ENCODE assay signal across 30 cellular contexts in genomic region chr2:125535089-125535488, GRCh38.
"Had no signal": no experiment of that assay in that cellular context is flagged by ENCODE, and none has a peak within 500 bp of the region (broad histone marks: within the 10 kb centered on the region; RNA-seq: fewer than 3 reads in every experiment).

No MANE protein-coding gene starts in this region.

- H3K4me1 Mint-ChIP-seq: naive thymus-derived CD8-positive, alpha-beta T cell; nephron progenitor cell; neural crest cell; stimulated activated effector memory CD8-positive, alpha-beta T cell treated with anti-CD3 and anti-CD28 coated beads, Interleukin-12 subunit alpha, Interleukin-12 subunit beta, amount 100 ng/mL, for 72 hours; stimulated activated naive B cell treated with anti-CD40 and anti-IgM and Interleukin-4, amounts not matched to agents 10 μg/mL and 1 μg/mL and 100 μg/mL, for 72 hours had no signal

- H3K9me3 ChIP-seq: ovary, psoas muscle, stomach, thoracic aorta, thyroid gland, tibial nerve, upper lobe of left lung, vagina had no signal

- ATAC-seq: naive thymus-derived CD8-positive, alpha-beta T cell; natural killer cell treated with Interleukin-12 subunit alpha and Interleukin-12 subunit beta and Interleukin-15 and Interleukin-18, amount 100 ng/mL, for 72 hours; psoas muscle; right cardiac atrium; sciatic nerve; stimulated activated effector memory CD8-positive, alpha-beta T cell treated with anti-CD3 and anti-CD28 coated beads, Interleukin-12 subunit alpha, Interleukin-12 subunit beta, amount 100 ng/mL, for 72 hours; stimulated activated naive B cell treated with anti-CD40 and anti-IgM and Interleukin-4, amounts not matched to agents 10 μg/mL and 1 μg/mL and 100 μg/mL, for 72 hours had no signal

- H3K27me3 Mint-ChIP-seq: naive thymus-derived CD8-positive, alpha-beta T cell; natural killer cell treated with Interleukin-12 subunit alpha and Interleukin-12 subunit beta and Interleukin-15 and Interleukin-18, amount 100 ng/mL, for 72 hours; progenitor cell of endocrine pancreas; stimulated activated naive B cell treated with anti-CD40 and anti-IgM and Interleukin-4, amounts not matched to agents 10 μg/mL and 1 μg/mL and 100 μg/mL, for 72 hours; stimulated activated naive CD8-positive, alpha-beta T cell treated with anti-CD3 and anti-CD28 coated beads, Interleukin-15, Interleukin-2, amounts not matched to agents 100 ng/mL and 50 ng/mL, for 24 hours had no signal

- H3K4me2 ChIP-seq: smooth muscle cell had no signal

- H3K36me3 Mint-ChIP-seq: naive thymus-derived CD8-positive, alpha-beta T cell; stimulated activated effector memory CD8-positive, alpha-beta T cell treated with anti-CD3 and anti-CD28 coated beads, Interleukin-12 subunit alpha, Interleukin-12 subunit beta, amount 100 ng/mL, for 72 hours; stimulated activated naive B cell treated with anti-CD40 and anti-IgM and Interleukin-4, amounts not matched to agents 10 μg/mL and 1 μg/mL and 100 μg/mL, for 72 hours had no signal

- DNase-seq: naive thymus-derived CD8-positive, alpha-beta T cell; nephron progenitor cell; occipital lobe; ovary; posterior cingulate gyrus; psoas muscle; right cardiac atrium; spleen; stimulated activated CD4-positive, alpha-beta T cell treated with anti-CD3 and anti-CD28 coated beads, Interleukin-12 subunit alpha, Interleukin-12 subunit beta, amount 100 ng/mL, for 4 hours; stimulated activated CD4-positive, alpha-beta T cell treated with anti-CD3 and anti-CD28 coated beads, Interleukin-1b, Interleukin-23, amount 100 ng/mL, for 48 hours; stimulated activated CD4-positive, alpha-beta T cell treated with anti-CD3 and anti-CD28 coated beads, Interleukin-4, amount 100 ng/mL, for 1 hour; stimulated activated naive B cell treated with anti-CD40 and anti-IgM and Interleukin-4, amounts not matched to agents 10 μg/mL and 1 μg/mL and 100 μg/mL, for 72 hours; stimulated activated naive CD4-positive, alpha-beta T cell treated with Interleukin-2 at 50 U/mL for 16 hours; stomach; thyroid gland; trophoblast cell; upper lobe of left lung had no signal

- H2AFZ ChIP-seq: parathyroid adenoma had no signal

- H3K79me2 ChIP-seq: parathyroid adenoma had no signal

- H3K4me1 ChIP-seq: parathyroid adenoma, psoas muscle, spleen, stomach, thyroid gland, tibial nerve, upper lobe of left lung, vagina had no signal

- H3K27me3 ChIP-seq: ovary, spleen, stomach, thyroid gland, tibial nerve, upper lobe of left lung, vagina had no signal

- H3K4me3 ChIP-seq: ovary, psoas muscle, skin epidermis, smooth muscle cell, spleen, stomach, thoracic aorta, thyroid gland, tibial nerve, upper lobe of left lung, vagina had no signal

- H3K9me3 Mint-ChIP-seq: nephron progenitor cell, neural crest cell had no signal

- FAIRE-seq: urothelium cell line had no signal

- H3K27ac Mint-ChIP-seq: naive thymus-derived CD8-positive, alpha-beta T cell; natural killer cell treated with Interleukin-12 subunit alpha and Interleukin-12 subunit beta and Interleukin-15 and Interleukin-18, amount 100 ng/mL, for 72 hours; nephron progenitor cell; progenitor cell of endocrine pancreas; stimulated activated effector memory CD8-positive, alpha-beta T cell treated with anti-CD3 and anti-CD28 coated beads, Interleukin-12 subunit alpha, Interleukin-12 subunit beta, amount 100 ng/mL, for 72 hours; stimulated activated naive B cell treated with anti-CD40 and anti-IgM and Interleukin-4, amounts not matched to agents 10 μg/mL and 1 μg/mL and 100 μg/mL, for 72 hours; stimulated activated naive CD8-positive, alpha-beta T cell treated with anti-CD3 and anti-CD28 coated beads, Interleukin-15, Interleukin-2, amounts not matched to agents 100 ng/mL and 50 ng/mL, for 24 hours had no signal

- H3K4me3 Mint-ChIP-seq: naive thymus-derived CD8-positive, alpha-beta T cell; natural killer cell treated with Interleukin-12 subunit alpha and Interleukin-12 subunit beta and Interleukin-15 and Interleukin-18, amount 100 ng/mL, for 72 hours; nephron progenitor cell; neural crest cell; stimulated activated effector memory CD8-positive, alpha-beta T cell treated with anti-CD3 and anti-CD28 coated beads, Interleukin-12 subunit alpha, Interleukin-12 subunit beta, amount 100 ng/mL, for 72 hours; stimulated activated naive B cell treated with anti-CD40 and anti-IgM and Interleukin-4, amounts not matched to agents 10 μg/mL and 1 μg/mL and 100 μg/mL, for 72 hours; stimulated activated naive CD8-positive, alpha-beta T cell treated with anti-CD3 and anti-CD28 coated beads, Interleukin-15, Interleukin-2, amounts not matched to agents 100 ng/mL and 50 ng/mL, for 24 hours had no signal

- H3K9ac ChIP-seq: parathyroid adenoma had no signal

- H3K36me3 ChIP-seq: ovary, spleen, stomach, thoracic aorta, thyroid gland, tibial nerve, upper lobe of left lung, vagina had no signal

- H3K27ac ChIP-seq: ovary, parathyroid adenoma, psoas muscle, skin epidermis, spleen, stomach, thoracic aorta, thyroid gland, tibial nerve, upper lobe of left lung, vagina had no signal
